ENCODE assay signal across 10 cellular contexts in genomic region chr16:79605999-79606398, GRCh38. TPM values are rescaled to one million over a fixed set of nuclear protein-coding genes. Genes with fewer than 3 reads are reported as not detected.
DNase-seq lines count a peak whose midpoint lies in the region; ATAC-seq and TF ChIP-seq lines count a peak whose summit lies in the region.
"Had no signal": no experiment of that assay in that cellular context is flagged by ENCODE, and none has a peak within 500 bp of the region (broad histone marks: within the 10 kb centered on the region; RNA-seq: fewer than 3 reads in every experiment).

No MANE protein-coding gene starts in this region.

- H3K27me3 Mint-ChIP-seq in activated CD4-positive, alpha-beta T cell treated with anti-CD3 and anti-CD28 coated beads, Interleukin-2, amount 10 ng/mL, durations not matched to agents 24 days and 14 days, result peaks cover 16% of the 10 kb centered on the region
- H3K27me3 Mint-ChIP-seq in neural crest cell (ENCODE audit: low read depth), result peaks cover 14% of the 10 kb centered on the region
- H3K27me3 Mint-ChIP-seq in activated CD8-positive, alpha-beta T cell treated with anti-CD3 and anti-CD28 coated beads for 36 hours, result peaks cover 43% of the 10 kb centered on the region
- peaks cover 3 to 15% of the 10 kb centered on the region in 2 donors for H3K27me3 Mint-ChIP-seq in CD8-positive, alpha-beta memory T cell

- no peak for ATAC-seq in activated CD8-positive, alpha-beta T cell treated with anti-CD3 and anti-CD28 coated beads for 36 hours

- peak; percentile 33 for DNase-seq in GM12865 (ENCODE audit: low read depth)
- DNase-seq in H4 (ENCODE audit: low spot score), result peak; percentile 29
- DNase-seq in activated CD4-positive, alpha-beta T cell treated with anti-CD3 and anti-CD28 coated beads, Interleukin-2, amount 10 ng/mL, durations not matched to agents 24 days and 14 days, result peak; percentile 69
- no peak for DNase-seq in neural crest cell (ENCODE audit: low read depth, low spot score)
- DNase-seq in ascending aorta (ENCODE audit: low spot score in 2 of 2), result no peak
- DNase-seq in activated CD8-positive, alpha-beta T cell treated with anti-CD3 and anti-CD28 coated beads for 36 hours, result no peak
- no peak for DNase-seq in CD8-positive, alpha-beta memory T cell
- no peak for DNase-seq in DMS 273 treated with DMSO at 0.1 percent for 48 hours (lab: John Stamatoyannopoulos, UW)
- DNase-seq: NCI-H446 had no signal

- intact Hi-C loops in activated CD4-positive, alpha-beta T cell treated with anti-CD3 and anti-CD28 coated beads, Interleukin-2, amount 10 ng/mL, durations not matched to agents 24 days and 14 days (cut with micrococcal nuclease), result loop anchor here (5.0 to 10.0 kb wide), 3 partner anchors 106 to 859 kb away; no protein-coding TSS in a partner anchor
- intact Hi-C loops in ascending aorta (cut with DNase I), result loop anchor here (10.0 kb wide), 1 partner anchor 1481 kb away; no protein-coding TSS in a partner anchor
- intact Hi-C loops in activated CD8-positive, alpha-beta T cell treated with anti-CD3 and anti-CD28 coated beads for 36 hours (cut with micrococcal nuclease), result loop anchor here (10.0 kb wide), 3 partner anchors 521 to 1481 kb away; no protein-coding TSS in a partner anchor

- H3K27ac Mint-ChIP-seq in activated CD4-positive, alpha-beta T cell treated with anti-CD3 and anti-CD28 coated beads, Interleukin-2, amount 10 ng/mL, durations not matched to agents 24 days and 14 days, result peak overlapping the region; percentile 54
- H3K27ac Mint-ChIP-seq in neural crest cell (ENCODE audit: unreplicated experiment), result no peak overlapping the region
- no peak overlapping the region for H3K27ac Mint-ChIP-seq in activated CD8-positive, alpha-beta T cell treated with anti-CD3 and anti-CD28 coated beads for 36 hours
- peak overlapping the region in 1 of 8 donors; percentile 80 for H3K27ac Mint-ChIP-seq in CD8-positive, alpha-beta memory T cell
- H3K27ac Mint-ChIP-seq: stimulated activated naive CD8-positive, alpha-beta T cell treated with anti-CD3 and anti-CD28 coated beads, Interleukin-15, Interleukin-2, amounts not matched to agents 100 ng/mL and 50 ng/mL, for 24 hours had no signal

- no peak for TF ChIP-seq CTCF in GM12865 (IDR thresholded peaks at IDR 0.05; ENCODE audit: insufficient read depth, low read depth, low read length, missing control alignments)
- TF ChIP-seq CTCF in neural crest cell (conservative IDR thresholded peaks at IDR 0.05), result no peak
- TF ChIP-seq CTCF in ascending aorta (IDR thresholded peaks at IDR 0.05), result no peak
- no peak for TF ChIP-seq CTCF in activated CD8-positive, alpha-beta T cell treated with anti-CD3 and anti-CD28 coated beads for 36 hours (IDR thresholded peaks at IDR 0.05)

- no peaks in the 10 kb centered on the region for H3K9me3 ChIP-seq in ascending aorta
- H3K9me3 ChIP-seq in CD8-positive, alpha-beta memory T cell (ENCODE audit: low read length), result no peaks in the 10 kb centered on the region

- peak overlapping the region; percentile 50 for H3K4me3 Mint-ChIP-seq in activated CD4-positive, alpha-beta T cell treated with anti-CD3 and anti-CD28 coated beads, Interleukin-2, amount 10 ng/mL, durations not matched to agents 24 days and 14 days
- H3K4me3 Mint-ChIP-seq in neural crest cell, result peak overlapping the region; percentile 54
- H3K4me3 Mint-ChIP-seq in activated CD8-positive, alpha-beta T cell treated with anti-CD3 and anti-CD28 coated beads for 36 hours, result no peak overlapping the region
- peak overlapping the region in 2 of 7 donors; percentile 3 to 51 for H3K4me3 Mint-ChIP-seq in CD8-positive, alpha-beta memory T cell
- H3K4me3 Mint-ChIP-seq: stimulated activated naive CD8-positive, alpha-beta T cell treated with anti-CD3 and anti-CD28 coated beads, Interleukin-15, Interleukin-2, amounts not matched to agents 100 ng/mL and 50 ng/mL, for 24 hours had no signal

- no peaks in the 10 kb centered on the region for H3K27me3 ChIP-seq in ascending aorta
- no peaks in the 10 kb centered on the region for H3K27me3 ChIP-seq in CD8-positive, alpha-beta memory T cell (ENCODE audit: insufficient read depth, low read length, poor library complexity, severe bottlenecking)

- POLR2A ChIA-PET in activated CD8-positive, alpha-beta T cell treated with anti-CD3 and anti-CD28 coated beads for 36 hours (lab: Charles Lee), result no interaction called here
- POLR2A ChIA-PET in CD8-positive, alpha-beta memory T cell (lab: Charles Lee), result no interaction called here

- H3K4me1 Mint-ChIP-seq in activated CD4-positive, alpha-beta T cell treated with anti-CD3 and anti-CD28 coated beads, Interleukin-2, amount 10 ng/mL, durations not matched to agents 24 days and 14 days, result peaks cover 46% of the 10 kb centered on the region
- peaks cover 16% of the 10 kb centered on the region for H3K4me1 Mint-ChIP-seq in neural crest cell
- peaks cover 14% of the 10 kb centered on the region for H3K4me1 Mint-ChIP-seq in activated CD8-positive, alpha-beta T cell treated with anti-CD3 and anti-CD28 coated beads for 36 hours (ENCODE audit: low read depth)
- H3K4me1 Mint-ChIP-seq in CD8-positive, alpha-beta memory T cell, result peaks cover 9 to 18% (median 15%) of the 10 kb centered on the region in 3 donors

- no peaks in the 10 kb centered on the region for H3K36me3 ChIP-seq in ascending aorta
- no peaks in the 10 kb centered on the region for H3K36me3 ChIP-seq in CD8-positive, alpha-beta memory T cell (ENCODE audit: insufficient read depth, low read length)

- no peaks in the 10 kb centered on the region for H3K36me3 Mint-ChIP-seq in activated CD4-positive, alpha-beta T cell treated with anti-CD3 and anti-CD28 coated beads, Interleukin-2, amount 10 ng/mL, durations not matched to agents 24 days and 14 days (ENCODE audit: low read depth)
- H3K36me3 Mint-ChIP-seq in neural crest cell (ENCODE audit: low read depth), result no peaks in the 10 kb centered on the region
- no peaks in the 10 kb centered on the region for H3K36me3 Mint-ChIP-seq in activated CD8-positive, alpha-beta T cell treated with anti-CD3 and anti-CD28 coated beads for 36 hours (ENCODE audit: low read depth)
- H3K36me3 Mint-ChIP-seq in CD8-positive, alpha-beta memory T cell, result peaks cover 0 to 2% (median 0%) of the 10 kb centered on the region in 3 donors

- CTCF ChIA-PET in activated CD8-positive, alpha-beta T cell treated with anti-CD3 and anti-CD28 coated beads for 36 hours (lab: Charles Lee), result no interaction called here
- CTCF ChIA-PET in CD8-positive, alpha-beta memory T cell (lab: Charles Lee), result no interaction called here

- no peak overlapping the region for H3K4me3 ChIP-seq in GM12865 (ENCODE audit: low read depth, low read length)
- H3K4me3 ChIP-seq in ascending aorta, result no peak overlapping the region
- H3K4me3 ChIP-seq in CD8-positive, alpha-beta memory T cell (ENCODE audit: low read length), result no peak overlapping the region

- H3K4me1 ChIP-seq in ascending aorta, result peaks cover 0 to 13% of the 10 kb centered on the region in 2 donors
- H3K4me1 ChIP-seq in CD8-positive, alpha-beta memory T cell (ENCODE audit: insufficient read depth, low read length), result peaks cover 14% of the 10 kb centered on the region

- H3K27ac ChIP-seq in ascending aorta, result no peak overlapping the region
- no peak overlapping the region for H3K27ac ChIP-seq in CD8-positive, alpha-beta memory T cell (ENCODE audit: low read depth, low read length)

- H3K9me3 Mint-ChIP-seq in activated CD4-positive, alpha-beta T cell treated with anti-CD3 and anti-CD28 coated beads, Interleukin-2, amount 10 ng/mL, durations not matched to agents 24 days and 14 days, result no peaks in the 10 kb centered on the region
- no peaks in the 10 kb centered on the region for H3K9me3 Mint-ChIP-seq in neural crest cell
- no peaks in the 10 kb centered on the region for H3K9me3 Mint-ChIP-seq in activated CD8-positive, alpha-beta T cell treated with anti-CD3 and anti-CD28 coated beads for 36 hours
- no peaks in the 10 kb centered on the region for H3K9me3 Mint-ChIP-seq in CD8-positive, alpha-beta memory T cell
- H3K9me3 Mint-ChIP-seq: stimulated activated naive CD8-positive, alpha-beta T cell treated with anti-CD3 and anti-CD28 coated beads, Interleukin-15, Interleukin-2, amounts not matched to agents 100 ng/mL and 50 ng/mL, for 24 hours had no signal

RNA-seq across cellular contexts. Expression of gene MAF, which starts 5.5 kb away (rescaled TPM):
- 6.6 and 7.9 TPM in 2 replicates for total RNA-seq in H4 (2014; rRNA removed; shearing (Covaris generic))
- 61.5 and 62.8 TPM in 2 replicates for total RNA-seq in activated CD4-positive, alpha-beta T cell treated with anti-CD3 and anti-CD28 coated beads, Interleukin-2, amount 10 ng/mL, durations not matched to agents 24 days and 14 days
- total RNA-seq in neural crest cell, result 4.1 TPM in 2 replicates
- 41.1 TPM for total RNA-seq in ascending aorta
- 10 to 100 TPM; 17.4 to 18.6 TPM for total RNA-seq in activated CD8-positive, alpha-beta T cell treated with anti-CD3 and anti-CD28 coated beads for 36 hours
- 10 to 100 TPM; 36.7 to 37.6 TPM for total RNA-seq in CD8-positive, alpha-beta memory T cell
- 2.2 TPM for polyA plus RNA-seq in CD8-positive, alpha-beta memory T cell

Comparison
In these comparisons a context has a peak if more than half of its experiments do, and no peak if none do; other contexts are left out.
1. DNase-seq: peak in GM12865 (single experiment), H4 (single experiment) and activated CD4-positive, alpha-beta T cell treated with anti-CD3 and anti-CD28 coated beads, Interleukin-2, amount 10 ng/mL, durations not matched to agents 24 days and 14 days (single experiment); none in neural crest cell (single experiment), ascending aorta (0 of 2), activated CD8-positive, alpha-beta T cell treated with anti-CD3 and anti-CD28 coated beads for 36 hours (single experiment), CD8-positive, alpha-beta memory T cell (0 of 5) and DMS 273 treated with DMSO at 0.1 percent for 48 hours (single experiment).